ENCODE assay signal across 8 cellular contexts in genomic region chr4:123986268-123986798, GRCh38.
A peak's percentile ranks its signal among the peaks of the same experiment; 100 is the strongest.
DNase-seq lines count a peak whose midpoint lies in the region; ATAC-seq and TF ChIP-seq lines count a peak whose summit lies in the region.

No MANE protein-coding gene starts in this region.

- H3K27me3 Mint-ChIP-seq in MCF 10A (ENCODE audit: insufficient read depth, unreplicated experiment) = no peaks in the 10 kb centered on the region

- no peaks in the 10 kb centered on the region for H3K9me3 Mint-ChIP-seq in MCF 10A (ENCODE audit: unreplicated experiment)

- no peak for ATAC-seq in GM18867 (IDR thresholded peaks at IDR 0.05; ENCODE audit: unreplicated experiment)
- no peak for ATAC-seq in GM21529 (IDR thresholded peaks at IDR 0.05; ENCODE audit: unreplicated experiment)

- POLR2A ChIA-PET in HEK293 (lab: Yijun Ruan, JAX) = no interaction called here
- POLR2A ChIA-PET in MCF 10A (lab: Yijun Ruan, JAX) = interaction anchor here (0.6 to 0.7 kb wide), 2 partner anchors 34 to 58 kb away, joined by 3 read pairs; no protein-coding TSS in a partner anchor

- H3K27ac Mint-ChIP-seq in MCF 10A (ENCODE audit: low read depth, unreplicated experiment) = peak overlapping the region; percentile 96

- peak overlapping the region; percentile 1 for H2AFZ ChIP-seq in hepatocyte

- H3K36me3 ChIP-seq in HEK293 (ENCODE audit: control insufficient read depth in 2 of 2, insufficient read depth in 1 of 2, low read length in 2 of 2) (no peaks in the 10 kb centered on the region), hepatocyte (replicated peaks; ENCODE audit: insufficient read depth, low read depth) (no peaks in the 10 kb centered on the region)

- no peak for TF ChIP-seq CTCF in HEK293 (tag by site-specific recombination; IDR thresholded peaks at IDR 0.05)
- TF ChIP-seq CTCF in MCF 10A (IDR thresholded peaks at IDR 0.05; ENCODE audit: unreplicated experiment) = no peak
- no peak for TF ChIP-seq CTCF in hepatocyte (IDR thresholded peaks at IDR 0.05; ENCODE audit: poor library complexity)

- H3K4me3 Mint-ChIP-seq in MCF 10A (ENCODE audit: unreplicated experiment) = no peak overlapping the region

- no peaks in the 10 kb centered on the region for H4K20me1 ChIP-seq in hepatocyte (ENCODE audit: insufficient read depth, poor library complexity, severe bottlenecking)

- no peaks in the 10 kb centered on the region for H3K79me2 ChIP-seq in hepatocyte

- H3K36me3 Mint-ChIP-seq in MCF 10A (ENCODE audit: insufficient read depth, unreplicated experiment) = no peaks in the 10 kb centered on the region

- intact Hi-C loops in MCF 10A (cut with micrococcal nuclease) = no loop called here

- H3K4me2 ChIP-seq in hepatocyte = no peak overlapping the region

- peak; percentile 40 for DNase-seq in MCF 10A (ENCODE audit: unreplicated experiment)
- no peak for DNase-seq in hepatocyte (ENCODE audit: low spot score)
- DNase-seq in stromal cell of bone marrow (ENCODE audit: low read depth) = peak; percentile 64
- no peak for DNase-seq in NCI-H2081 treated with DMSO at 0.1 percent for 48 hours (lab: John Stamatoyannopoulos, UW)
- DNase-seq in HuH-7 (ENCODE audit: low spot score) = no peak

- BruUV-seq in MCF 10A (replicated peaks; lab: Mats Ljungman, UMichigan) = no TSS peak

- peaks cover 9% of the 10 kb centered on the region for H3K4me1 Mint-ChIP-seq in MCF 10A (ENCODE audit: insufficient read depth, unreplicated experiment)

- CTCF ChIA-PET in HEK293 (lab: Yijun Ruan, JAX) = interaction anchor here (0.7 kb wide), 1 partner anchor 79 kb away, joined by 4 read pairs; no protein-coding TSS in a partner anchor
- CTCF ChIA-PET in MCF 10A (lab: Yijun Ruan, JAX) = interaction anchor here (0.7 kb wide), 2 partner anchors 114 to 505 kb away, joined by 3 to 4 read pairs; no protein-coding TSS in a partner anchor

- H3K4me3 ChIP-seq in HEK293 (ENCODE audit: low read depth, low read length) (no peak overlapping the region), hepatocyte (no peak overlapping the region)

- H3K9me3 ChIP-seq in HEK293 (ENCODE audit: control insufficient read depth, insufficient read depth, low read depth, low read length) = no peaks in the 10 kb centered on the region
- H3K9me3 ChIP-seq in hepatocyte (ENCODE audit: low read depth) = no peaks in the 10 kb centered on the region

- no peaks in the 10 kb centered on the region for H3K27me3 ChIP-seq in hepatocyte

- H3K9me2 ChIP-seq in hepatocyte (replicated peaks; ENCODE audit: insufficient read depth) = no peaks in the 10 kb centered on the region

- WGBS in hepatocyte (ENCODE audit: low lambda C conversion rate, missing lambda C conversion rate) = 88% methylated on average over 2 of the region's 2 CpGs

- H3K27ac ChIP-seq in HEK293 (ENCODE audit: extremely low read depth, low read depth, low read length) (no peak overlapping the region), hepatocyte (peak overlapping the region; percentile 1)

- H3K4me1 ChIP-seq in HEK293 (ENCODE audit: control insufficient read depth, insufficient read depth, low read length) (no peaks in the 10 kb centered on the region), hepatocyte (ENCODE audit: insufficient read depth) (no peaks in the 10 kb centered on the region)

TF ChIP-seq in HEK293, 187 proteins besides CTCF, POLR2A, EP300 and RAD21:
- 0 out of 2 replicates have a peak, but pooled peaks have one; percentile 6 for TF ChIP-seq ATF2 (tag by site-specific recombination; IDR thresholded peaks at IDR 0.05; ENCODE audit: low read depth)
- TF ChIP-seq, protein P1, sequence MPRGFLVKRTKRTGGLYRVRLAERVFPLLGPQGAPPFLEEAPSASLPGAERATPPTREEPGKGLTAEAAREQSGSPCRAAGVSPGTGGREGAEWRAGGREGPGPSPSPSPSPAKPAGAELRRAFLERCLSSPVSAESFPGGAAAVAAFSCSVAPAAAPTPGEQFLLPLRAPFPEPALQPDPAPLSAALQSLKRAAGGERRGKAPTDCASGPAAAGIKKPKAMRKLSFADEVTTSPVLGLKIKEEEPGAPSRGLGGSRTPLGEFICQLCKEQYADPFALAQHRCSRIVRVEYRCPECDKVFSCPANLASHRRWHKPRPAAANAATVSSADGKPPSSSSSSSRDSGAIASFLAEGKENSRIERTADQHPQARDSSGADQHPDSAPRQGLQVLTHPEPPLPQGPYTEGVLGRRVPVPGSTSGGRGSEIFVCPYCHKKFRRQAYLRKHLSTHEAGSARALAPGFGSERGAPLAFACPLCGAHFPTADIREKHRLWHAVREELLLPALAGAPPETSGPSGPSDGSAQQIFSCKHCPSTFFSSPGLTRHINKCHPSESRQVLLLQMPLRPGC (tag by site-specific recombination; IDR thresholded peaks at IDR 0.05) = no peak
- TF ChIP-seq, protein P2, sequence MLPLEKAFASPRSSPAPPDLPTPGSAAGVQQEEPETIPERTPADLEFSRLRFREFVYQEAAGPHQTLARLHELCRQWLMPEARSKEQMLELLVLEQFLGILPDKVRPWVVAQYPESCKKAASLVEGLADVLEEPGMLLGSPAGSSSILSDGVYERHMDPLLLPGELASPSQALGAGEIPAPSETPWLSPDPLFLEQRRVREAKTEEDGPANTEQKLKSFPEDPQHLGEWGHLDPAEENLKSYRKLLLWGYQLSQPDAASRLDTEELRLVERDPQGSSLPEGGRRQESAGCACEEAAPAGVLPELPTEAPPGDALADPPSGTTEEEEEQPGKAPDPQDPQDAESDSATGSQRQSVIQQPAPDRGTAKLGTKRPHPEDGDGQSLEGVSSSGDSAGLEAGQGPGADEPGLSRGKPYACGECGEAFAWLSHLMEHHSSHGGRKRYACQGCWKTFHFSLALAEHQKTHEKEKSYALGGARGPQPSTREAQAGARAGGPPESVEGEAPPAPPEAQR (tag by site-specific recombination; IDR thresholded peaks at IDR 0.05) = no peak

Comparison
In these comparisons a context has a peak if more than half of its experiments do, and no peak if none do; other contexts are left out.
1. DNase-seq: peak in MCF 10A (single experiment) and stromal cell of bone marrow (single experiment); none in hepatocyte (single experiment), NCI-H2081 treated with DMSO at 0.1 percent for 48 hours (single experiment) and HuH-7 (single experiment).